Comparison of ENCODE assay signal across 8 cellular contexts in the genomic region with DNA sequence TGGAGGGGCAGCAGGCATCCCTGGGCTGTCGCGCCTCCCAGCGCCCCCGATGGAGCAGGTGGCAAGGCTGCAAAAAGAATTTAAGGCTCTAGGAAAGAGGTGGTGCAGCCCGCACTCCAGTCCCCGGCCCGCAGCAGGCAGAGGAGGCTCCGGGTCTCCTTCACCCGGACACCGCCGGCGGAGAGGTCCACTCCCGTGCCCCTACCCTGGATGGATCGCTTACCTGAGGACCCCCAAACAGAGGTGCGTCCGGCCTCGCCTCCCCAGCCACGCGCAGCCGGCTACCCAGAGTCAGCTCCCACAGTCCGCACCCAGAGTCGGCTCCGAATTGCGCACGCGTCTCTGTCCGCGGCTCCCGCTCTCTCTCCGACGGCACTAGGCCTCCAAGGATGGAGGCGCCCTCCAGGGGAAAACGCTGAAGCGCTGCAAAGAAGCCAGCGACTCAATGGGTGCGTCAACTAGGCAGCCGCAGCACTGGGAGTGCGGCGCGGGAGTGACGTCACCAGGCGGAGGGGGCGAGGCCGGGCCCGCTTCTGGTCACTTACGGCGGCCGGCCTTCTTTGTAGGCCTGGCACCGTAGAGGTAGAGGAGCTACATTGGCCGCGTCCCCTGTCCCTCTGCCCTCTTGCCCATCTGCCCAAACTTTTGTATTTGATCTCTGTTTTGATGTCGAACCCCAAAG. TPM values are rescaled to one million over a fixed set of nuclear protein-coding genes. Genes with fewer than 3 reads are reported as not detected.
DNase-seq lines count a peak whose midpoint lies in the region; ATAC-seq lines count a peak whose summit lies in the region.

A gene with protein sequence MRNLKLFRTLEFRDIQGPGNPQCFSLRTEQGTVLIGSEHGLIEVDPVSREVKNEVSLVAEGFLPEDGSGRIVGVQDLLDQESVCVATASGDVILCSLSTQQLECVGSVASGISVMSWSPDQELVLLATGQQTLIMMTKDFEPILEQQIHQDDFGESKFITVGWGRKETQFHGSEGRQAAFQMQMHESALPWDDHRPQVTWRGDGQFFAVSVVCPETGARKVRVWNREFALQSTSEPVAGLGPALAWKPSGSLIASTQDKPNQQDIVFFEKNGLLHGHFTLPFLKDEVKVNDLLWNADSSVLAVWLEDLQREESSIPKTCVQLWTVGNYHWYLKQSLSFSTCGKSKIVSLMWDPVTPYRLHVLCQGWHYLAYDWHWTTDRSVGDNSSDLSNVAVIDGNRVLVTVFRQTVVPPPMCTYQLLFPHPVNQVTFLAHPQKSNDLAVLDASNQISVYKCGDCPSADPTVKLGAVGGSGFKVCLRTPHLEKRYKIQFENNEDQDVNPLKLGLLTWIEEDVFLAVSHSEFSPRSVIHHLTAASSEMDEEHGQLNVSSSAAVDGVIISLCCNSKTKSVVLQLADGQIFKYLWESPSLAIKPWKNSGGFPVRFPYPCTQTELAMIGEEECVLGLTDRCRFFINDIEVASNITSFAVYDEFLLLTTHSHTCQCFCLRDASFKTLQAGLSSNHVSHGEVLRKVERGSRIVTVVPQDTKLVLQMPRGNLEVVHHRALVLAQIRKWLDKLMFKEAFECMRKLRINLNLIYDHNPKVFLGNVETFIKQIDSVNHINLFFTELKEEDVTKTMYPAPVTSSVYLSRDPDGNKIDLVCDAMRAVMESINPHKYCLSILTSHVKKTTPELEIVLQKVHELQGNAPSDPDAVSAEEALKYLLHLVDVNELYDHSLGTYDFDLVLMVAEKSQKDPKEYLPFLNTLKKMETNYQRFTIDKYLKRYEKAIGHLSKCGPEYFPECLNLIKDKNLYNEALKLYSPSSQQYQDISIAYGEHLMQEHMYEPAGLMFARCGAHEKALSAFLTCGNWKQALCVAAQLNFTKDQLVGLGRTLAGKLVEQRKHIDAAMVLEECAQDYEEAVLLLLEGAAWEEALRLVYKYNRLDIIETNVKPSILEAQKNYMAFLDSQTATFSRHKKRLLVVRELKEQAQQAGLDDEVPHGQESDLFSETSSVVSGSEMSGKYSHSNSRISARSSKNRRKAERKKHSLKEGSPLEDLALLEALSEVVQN (N-terminal part only) (minus strand): TSS at position 484 of the 682 bp plus-strand sequence. CDS start 2,978 bp downstream, outside the sequence.

- ATAC-seq in GM19043 (IDR thresholded peaks at IDR 0.05; ENCODE audit: low read depth, unreplicated experiment) (peak; percentile 87), HG03378 (IDR thresholded peaks at IDR 0.05; ENCODE audit: unreplicated experiment) (peak; percentile 79)

- DNase-seq in AML-193 (lab: John Stamatoyannopoulos, UW), result peak; percentile 81 to 86
- peak; percentile 57 for DNase-seq in NCI-H446 treated with DMSO at 0.1 percent for 48 hours (lab: John Stamatoyannopoulos, UW)
- DNase-seq in activated CD4-positive, CD25-positive, alpha-beta regulatory T cell treated with anti-CD3 and anti-CD28 coated beads, Interleukin-2, amount 50 U/mL, for 72 hours, result peak; percentile 92
- peak; percentile 93 for DNase-seq in cerebellum (ENCODE audit: low spot score)
- peak; percentile 86 for DNase-seq in kidney glomerular epithelial cell (lab: John Stamatoyannopoulos, UW)
- DNase-seq in stimulated activated CD4-positive, alpha-beta T cell treated with anti-CD3 and anti-CD28 coated beads, Interleukin-1b, Interleukin-23, amount 100 ng/mL, for 1 hour (ENCODE audit: low read depth in 2 of 2), result peak; percentile 78 to 86

RNA-seq across cellular contexts. Expression of the gene that starts here (rescaled TPM):
- 53.3 TPM for total RNA-seq in cerebellum

Comparison
In these comparisons a context has a peak if more than half of its experiments do, and no peak if none do; other contexts are left out.
1. Peak in every context shown above with its lines: DNase-seq and ATAC-seq.